18 cellular contexts compared by ENCODE assay signal in genomic region chr13:28239374-28239773, GRCh38.
DNase-seq lines count a peak whose midpoint lies in the region; ATAC-seq lines count a peak whose summit lies in the region.
"Had no signal": no experiment of that assay in that cellular context is flagged by ENCODE, and none has a peak within 500 bp of the region (broad histone marks: within the 10 kb centered on the region; RNA-seq: fewer than 3 reads in every experiment).

No MANE protein-coding gene starts in this region.

- no peak for DNase-seq in activated naive CD4-positive, alpha-beta T cell treated with anti-CD3 and anti-CD28 coated beads for 36 hours
- peak; percentile 70 for DNase-seq in amniotic epithelial cell (ENCODE audit: low read depth)
- DNase-seq in hepatic stellate cell (ENCODE audit: low spot score) = peak; percentile 19
- DNase-seq in activated CD8-positive, alpha-beta memory T cell treated with anti-CD3 and anti-CD28 coated beads, Interleukin-2, amount 10 ng/mL, durations not matched to agents 7 days and 5 days = no peak
- no peak for DNase-seq in naive thymus-derived CD8-positive, alpha-beta T cell
- DNase-seq: activated CD4-positive, CD25-positive, alpha-beta regulatory T cell; activated naive CD4-positive, alpha-beta T cell; Calu3; caudate nucleus; head of caudate nucleus; NCI-H1417; NCI-H524; Peyer's patch; right lobe of liver had no signal

- intact Hi-C loops in activated naive CD4-positive, alpha-beta T cell treated with anti-CD3 and anti-CD28 coated beads for 36 hours (cut with micrococcal nuclease) = no loop called here

- POLR2A ChIA-PET in naive thymus-derived CD8-positive, alpha-beta T cell (lab: Charles Lee) = interaction anchor here (0.6 kb wide), 2 partner anchors 297 to 398 kb away, joined by 3 to 4 read pairs; no protein-coding TSS in a partner anchor

- H3K27ac Mint-ChIP-seq in activated naive CD4-positive, alpha-beta T cell treated with anti-CD3 and anti-CD28 coated beads, Interleukin-2, amount 50 U/mL, for 24 hours = peak overlapping the region; percentile 59
- no peak overlapping the region for H3K27ac Mint-ChIP-seq in activated naive CD4-positive, alpha-beta T cell treated with anti-CD3 and anti-CD28 coated beads for 36 hours
- H3K27ac Mint-ChIP-seq in stimulated activated memory B cell treated with anti-CD40 and anti-IgM and Interleukin-4, amounts not matched to agents 10 μg/mL and 1 μg/mL and 100 μg/mL, for 72 hours = peak overlapping the region; percentile 11
- no peak overlapping the region for H3K27ac Mint-ChIP-seq in activated CD8-positive, alpha-beta memory T cell treated with anti-CD3 and anti-CD28 coated beads, Interleukin-2, amount 10 ng/mL, durations not matched to agents 7 days and 5 days
- peak overlapping the region in 5 of 10 donors; percentile 9 to 52 (median 29) for H3K27ac Mint-ChIP-seq in naive thymus-derived CD8-positive, alpha-beta T cell
- H3K27ac Mint-ChIP-seq: stimulated activated effector memory CD8-positive, alpha-beta T cell treated with anti-CD3 and anti-CD28 coated beads, Interleukin-12 subunit alpha, Interleukin-12 subunit beta, amount 100 ng/mL, for 72 hours had no signal

- peaks cover 24% of the 10 kb centered on the region for H3K4me1 Mint-ChIP-seq in activated naive CD4-positive, alpha-beta T cell treated with anti-CD3 and anti-CD28 coated beads, Interleukin-2, amount 50 U/mL, for 24 hours
- H3K4me1 Mint-ChIP-seq in activated naive CD4-positive, alpha-beta T cell treated with anti-CD3 and anti-CD28 coated beads for 36 hours (ENCODE audit: low read depth) = no peaks in the 10 kb centered on the region
- H3K4me1 Mint-ChIP-seq in stimulated activated memory B cell treated with anti-CD40 and anti-IgM and Interleukin-4, amounts not matched to agents 10 μg/mL and 1 μg/mL and 100 μg/mL, for 72 hours = peaks cover 12% of the 10 kb centered on the region
- H3K4me1 Mint-ChIP-seq in activated CD8-positive, alpha-beta memory T cell treated with anti-CD3 and anti-CD28 coated beads, Interleukin-2, amount 10 ng/mL, durations not matched to agents 7 days and 5 days = no peaks in the 10 kb centered on the region
- H3K4me1 Mint-ChIP-seq in naive thymus-derived CD8-positive, alpha-beta T cell = peaks cover 5 to 32% (median 16%) of the 10 kb centered on the region in 4 donors

- no peaks in the 10 kb centered on the region for H3K9me3 Mint-ChIP-seq in activated naive CD4-positive, alpha-beta T cell treated with anti-CD3 and anti-CD28 coated beads, Interleukin-2, amount 50 U/mL, for 24 hours
- no peaks in the 10 kb centered on the region for H3K9me3 Mint-ChIP-seq in activated naive CD4-positive, alpha-beta T cell treated with anti-CD3 and anti-CD28 coated beads for 36 hours
- no peaks in the 10 kb centered on the region for H3K9me3 Mint-ChIP-seq in stimulated activated memory B cell treated with anti-CD40 and anti-IgM and Interleukin-4, amounts not matched to agents 10 μg/mL and 1 μg/mL and 100 μg/mL, for 72 hours
- no peaks in the 10 kb centered on the region for H3K9me3 Mint-ChIP-seq in activated CD8-positive, alpha-beta memory T cell treated with anti-CD3 and anti-CD28 coated beads, Interleukin-2, amount 10 ng/mL, durations not matched to agents 7 days and 5 days (ENCODE audit: low read depth)
- no peaks in the 10 kb centered on the region for H3K9me3 Mint-ChIP-seq in naive thymus-derived CD8-positive, alpha-beta T cell
- H3K9me3 Mint-ChIP-seq: stimulated activated effector memory CD8-positive, alpha-beta T cell treated with anti-CD3 and anti-CD28 coated beads, Interleukin-12 subunit alpha, Interleukin-12 subunit beta, amount 100 ng/mL, for 72 hours had no signal

- H3K36me3 Mint-ChIP-seq in activated naive CD4-positive, alpha-beta T cell treated with anti-CD3 and anti-CD28 coated beads, Interleukin-2, amount 50 U/mL, for 24 hours = peaks cover 32% of the 10 kb centered on the region
- peaks cover 32% of the 10 kb centered on the region for H3K36me3 Mint-ChIP-seq in activated naive CD4-positive, alpha-beta T cell treated with anti-CD3 and anti-CD28 coated beads for 36 hours (ENCODE audit: low read depth)
- H3K36me3 Mint-ChIP-seq in stimulated activated memory B cell treated with anti-CD40 and anti-IgM and Interleukin-4, amounts not matched to agents 10 μg/mL and 1 μg/mL and 100 μg/mL, for 72 hours = peaks cover 59% of the 10 kb centered on the region
- H3K36me3 Mint-ChIP-seq in activated CD8-positive, alpha-beta memory T cell treated with anti-CD3 and anti-CD28 coated beads, Interleukin-2, amount 10 ng/mL, durations not matched to agents 7 days and 5 days = peaks cover 33% of the 10 kb centered on the region
- H3K36me3 Mint-ChIP-seq in naive thymus-derived CD8-positive, alpha-beta T cell = peaks cover 5 to 70% (median 38%) of the 10 kb centered on the region in 3 donors

- CTCF ChIA-PET in activated naive CD4-positive, alpha-beta T cell treated with anti-CD3 and anti-CD28 coated beads for 36 hours (lab: Charles Lee) = interaction anchor here (1.0 to 1.2 kb wide), 2 partner anchors 9 to 21 kb away, joined by 3 read pairs; no protein-coding TSS in a partner anchor
- CTCF ChIA-PET in activated CD8-positive, alpha-beta memory T cell treated with anti-CD3 and anti-CD28 coated beads, Interleukin-2, amount 10 ng/mL, durations not matched to agents 7 days and 5 days (lab: Charles Lee) = no interaction called here

- H3K4me3 Mint-ChIP-seq in activated naive CD4-positive, alpha-beta T cell treated with anti-CD3 and anti-CD28 coated beads, Interleukin-2, amount 50 U/mL, for 24 hours = no peak overlapping the region
- H3K4me3 Mint-ChIP-seq in activated naive CD4-positive, alpha-beta T cell treated with anti-CD3 and anti-CD28 coated beads for 36 hours = no peak overlapping the region
- no peak overlapping the region for H3K4me3 Mint-ChIP-seq in stimulated activated memory B cell treated with anti-CD40 and anti-IgM and Interleukin-4, amounts not matched to agents 10 μg/mL and 1 μg/mL and 100 μg/mL, for 72 hours
- no peak overlapping the region for H3K4me3 Mint-ChIP-seq in activated CD8-positive, alpha-beta memory T cell treated with anti-CD3 and anti-CD28 coated beads, Interleukin-2, amount 10 ng/mL, durations not matched to agents 7 days and 5 days
- no peak overlapping the region for H3K4me3 Mint-ChIP-seq in naive thymus-derived CD8-positive, alpha-beta T cell
- H3K4me3 Mint-ChIP-seq: stimulated activated effector memory CD8-positive, alpha-beta T cell treated with anti-CD3 and anti-CD28 coated beads, Interleukin-12 subunit alpha, Interleukin-12 subunit beta, amount 100 ng/mL, for 72 hours had no signal

- no peak for ATAC-seq in stimulated activated memory B cell treated with anti-CD40 and anti-IgM and Interleukin-4, amounts not matched to agents 10 μg/mL and 1 μg/mL and 100 μg/mL, for 72 hours
- no peak for ATAC-seq in activated CD8-positive, alpha-beta memory T cell treated with anti-CD3 and anti-CD28 coated beads, Interleukin-2, amount 10 ng/mL, durations not matched to agents 7 days and 5 days
- ATAC-seq in HG03175 (IDR thresholded peaks at IDR 0.05; ENCODE audit: unreplicated experiment) = no peak
- ATAC-seq in naive thymus-derived CD8-positive, alpha-beta T cell = no peak
- ATAC-seq: right lobe of liver; stimulated activated effector memory CD8-positive, alpha-beta T cell treated with anti-CD3 and anti-CD28 coated beads, Interleukin-12 subunit alpha, Interleukin-12 subunit beta, amount 100 ng/mL, for 72 hours had no signal

- no peaks in the 10 kb centered on the region for H3K27me3 Mint-ChIP-seq in activated naive CD4-positive, alpha-beta T cell treated with anti-CD3 and anti-CD28 coated beads, Interleukin-2, amount 50 U/mL, for 24 hours
- no peaks in the 10 kb centered on the region for H3K27me3 Mint-ChIP-seq in activated naive CD4-positive, alpha-beta T cell treated with anti-CD3 and anti-CD28 coated beads for 36 hours (ENCODE audit: low read depth)
- no peaks in the 10 kb centered on the region for H3K27me3 Mint-ChIP-seq in stimulated activated memory B cell treated with anti-CD40 and anti-IgM and Interleukin-4, amounts not matched to agents 10 μg/mL and 1 μg/mL and 100 μg/mL, for 72 hours
- no peaks in the 10 kb centered on the region for H3K27me3 Mint-ChIP-seq in activated CD8-positive, alpha-beta memory T cell treated with anti-CD3 and anti-CD28 coated beads, Interleukin-2, amount 10 ng/mL, durations not matched to agents 7 days and 5 days
- H3K27me3 Mint-ChIP-seq in naive thymus-derived CD8-positive, alpha-beta T cell = no peaks in the 10 kb centered on the region

Comparison
In these comparisons a context has a peak if more than half of its experiments do, and no peak if none do; other contexts are left out.
1. H3K27ac Mint-ChIP-seq: peak in activated naive CD4-positive, alpha-beta T cell treated with anti-CD3 and anti-CD28 coated beads, Interleukin-2, amount 50 U/mL, for 24 hours (single experiment) and stimulated activated memory B cell treated with anti-CD40 and anti-IgM and Interleukin-4, amounts not matched to agents 10 μg/mL and 1 μg/mL and 100 μg/mL, for 72 hours (single experiment); none in activated naive CD4-positive, alpha-beta T cell treated with anti-CD3 and anti-CD28 coated beads for 36 hours (single experiment) and activated CD8-positive, alpha-beta memory T cell treated with anti-CD3 and anti-CD28 coated beads, Interleukin-2, amount 10 ng/mL, durations not matched to agents 7 days and 5 days (single experiment).
2. DNase-seq: peak in amniotic epithelial cell (single experiment) and hepatic stellate cell (single experiment); none in activated naive CD4-positive, alpha-beta T cell treated with anti-CD3 and anti-CD28 coated beads for 36 hours (single experiment), activated CD8-positive, alpha-beta memory T cell treated with anti-CD3 and anti-CD28 coated beads, Interleukin-2, amount 10 ng/mL, durations not matched to agents 7 days and 5 days (single experiment) and naive thymus-derived CD8-positive, alpha-beta T cell (0 of 10).